ENCODE assay signal across 22 cellular contexts in the genomic region with DNA sequence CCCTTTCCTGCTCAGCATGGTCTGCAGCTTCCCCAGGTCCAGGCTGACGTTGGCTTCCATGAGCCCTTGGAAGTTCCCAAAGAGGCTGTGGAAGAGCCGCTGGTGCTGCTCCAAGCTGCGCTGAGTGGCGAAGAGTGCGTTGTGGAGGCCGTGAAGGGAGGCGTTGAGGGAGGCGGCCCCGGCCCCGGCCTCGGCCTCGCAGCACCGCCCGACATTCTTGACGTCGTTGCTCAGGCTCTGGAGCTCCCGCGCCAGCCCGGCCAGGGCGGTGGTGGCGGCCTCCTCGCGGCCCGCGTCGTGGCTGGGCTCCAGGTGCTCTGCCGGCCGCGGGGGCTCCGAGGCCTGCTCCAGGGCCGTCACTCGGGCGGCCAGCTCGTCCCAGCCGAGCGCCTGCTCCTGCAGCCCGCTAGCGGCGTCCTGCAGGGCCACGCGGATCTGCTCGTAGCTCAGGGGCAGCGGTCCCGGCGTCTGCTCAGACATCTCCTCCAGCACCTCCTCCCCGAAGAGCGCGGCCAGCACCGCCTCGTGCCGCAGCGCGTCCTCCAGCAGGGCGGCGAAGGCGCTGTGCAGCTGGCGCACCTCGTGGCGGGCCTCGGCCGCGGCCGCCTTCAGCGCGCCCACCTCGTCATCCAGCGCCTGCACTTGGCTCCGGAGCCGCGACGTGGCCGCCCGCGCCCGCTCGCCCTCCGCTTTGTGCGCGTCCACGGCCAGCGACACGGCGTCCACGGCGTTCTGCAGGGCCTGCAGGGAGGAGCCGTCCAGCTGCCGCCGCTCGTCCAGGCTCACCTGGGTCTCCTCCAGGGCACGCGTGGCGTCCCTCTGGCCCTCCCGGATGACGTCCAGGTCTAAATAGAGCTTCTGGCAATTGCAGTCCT. TPM values are rescaled to one million over a fixed set of nuclear protein-coding genes. Genes with fewer than 3 reads are reported as not detected.
DNase-seq lines count a peak whose midpoint lies in the region; ATAC-seq and TF ChIP-seq lines count a peak whose summit lies in the region.
"Had no signal": no experiment of that assay in that cellular context is flagged by ENCODE, and none has a peak within 500 bp of the region (broad histone marks: within the 10 kb centered on the region; RNA-seq: fewer than 3 reads in every experiment).

No MANE protein-coding gene starts in this region.

- ATAC-seq in WTC11 (peak; percentile 1), HG03045 (IDR thresholded peaks at IDR 0.05; ENCODE audit: unreplicated experiment) (no peak)
- no peak for ATAC-seq in activated T-cell treated with anti-CD3 and anti-CD28 coated beads, Interleukin-2, amount 50 U/mL, for 72 hours (replicated peaks in 1 of 2)
- ATAC-seq: naive thymus-derived CD4-positive, alpha-beta T cell had no signal

- intact Hi-C loops in cardiac septum (cut with DNase I) (loop anchor here (2.0 kb wide), 1 partner anchor 18 kb away; no protein-coding TSS in a partner anchor), testis (cut with DNase I; ENCODE audit: low total_unique reads) (no loop called here)

- CTCF ChIA-PET in WTC11 (lab: Charles Lee) (interaction anchor here (0.6 to 13.1 kb wide), 5 partner anchors 12 to 301 kb away, joined by 3 to 462 read pairs (median 5); a partner anchor contains a TSS), SK-N-SH (lab: Yijun Ruan, JAX) (interaction anchor here (0.8 kb wide), 2 partner anchors 11 to 250 kb away, joined by 3 read pairs; no protein-coding TSS in a partner anchor)

- H3K9me3 Mint-ChIP-seq in WTC11: no peaks in the 10 kb centered on the region
- no peaks in the 10 kb centered on the region for H3K9me3 Mint-ChIP-seq in activated T-cell treated with anti-CD3 and anti-CD28 coated beads, Interleukin-2, amount 50 U/mL, for 72 hours
- H3K9me3 Mint-ChIP-seq: CD4-positive, CD25-positive, alpha-beta regulatory T cell had no signal

- H3K9me3 ChIP-seq in mesenchymal stem cell (ENCODE audit: control insufficient read depth, low read length) (no peaks in the 10 kb centered on the region), testis (no peaks in the 10 kb centered on the region), SK-N-SH (no peaks in the 10 kb centered on the region)

- H3K4me1 ChIP-seq in mesenchymal stem cell (ENCODE audit: control insufficient read depth, insufficient read depth, low read depth, low read length) (peaks cover 7% of the 10 kb centered on the region), testis (peaks cover 22% of the 10 kb centered on the region), SK-N-SH (ENCODE audit: control insufficient read depth in 1 of 2, insufficient read depth in 2 of 2, low read depth in 1 of 2, low read length in 1 of 2) (peaks cover 0 to 18% of the 10 kb centered on the region in 2 experiments; a peak in 1 of 4 replicates)

- 95% methylated on average over 83 of the region's 94 CpGs for WGBS in mesenchymal stem cell
- 62 to 68% methylated on average over 31 to 66 of the region's 94 CpGs for WGBS in testis, 2 donors
- WGBS in SK-N-SH (ENCODE audit: low lambda C conversion rate): 96% methylated on average over 36 of the region's 94 CpGs

- H4K91ac ChIP-seq in mesenchymal stem cell (ENCODE audit: low read length): peak overlapping the region; percentile 48

- DNase-seq in WTC11 (ENCODE audit: low spot score) (peak; percentile 30), cardiac septum (ENCODE audit: low spot score) (peak; percentile 73), mesenchymal stem cell (no peak), testis (no peak), SK-N-SH (no peak), GM19238 (ENCODE audit: insufficient read length, low spot score) (no peak)
- DNase-seq in activated T-cell treated with anti-CD3 and anti-CD28 coated beads, Interleukin-2, amount 50 U/mL, for 72 hours: no peak
- DNase-seq: activated CD4-positive, alpha-beta T cell treated with anti-CD3 and anti-CD28 coated beads for 4 hours; activated gamma-delta T cell; amniotic stem cell; CD4-positive, CD25-positive, alpha-beta regulatory T cell; effector CD8-positive, alpha-beta T cell; glutamatergic neuron; KBM-7; mammary epithelial cell; naive thymus-derived CD4-positive, alpha-beta T cell; NCI-H187; NCI-H345; stimulated activated CD4-positive, alpha-beta T cell treated with anti-CD3 and anti-CD28 coated beads, Interleukin-4, amount 100 ng/mL, for 4 hours had no signal

- H3K9me2 ChIP-seq in SK-N-SH: no peaks in the 10 kb centered on the region

- H3K4me2 ChIP-seq in mesenchymal stem cell (ENCODE audit: low read length, poor library complexity, severe bottlenecking) (no peak overlapping the region), SK-N-SH (no peak overlapping the region)

- no peaks in the 10 kb centered on the region for H4K20me1 ChIP-seq in SK-N-SH (ENCODE audit: insufficient read depth)

- H3K36me3 Mint-ChIP-seq in WTC11: no peaks in the 10 kb centered on the region
- no peaks in the 10 kb centered on the region for H3K36me3 Mint-ChIP-seq in activated T-cell treated with anti-CD3 and anti-CD28 coated beads, Interleukin-2, amount 50 U/mL, for 72 hours (ENCODE audit: insufficient read depth in 2 of 2)
- H3K36me3 Mint-ChIP-seq: naive thymus-derived CD4-positive, alpha-beta T cell had no signal

- H3K14ac ChIP-seq in mesenchymal stem cell (ENCODE audit: low read length in 2 of 2): no peak overlapping the region

- no peak for TF ChIP-seq POLR2A in testis (IDR thresholded peaks at IDR 0.05)

- H3F3A ChIP-seq in SK-N-SH (replicated peaks; ENCODE audit: insufficient read depth): peaks cover under 1% of the 10 kb centered on the region

- no peak overlapping the region for H2BK120ac ChIP-seq in mesenchymal stem cell (ENCODE audit: low read depth, low read length)

- H3K27me3 Mint-ChIP-seq in WTC11 (ENCODE audit: low read depth): no peaks in the 10 kb centered on the region; the same call in 1 of the 2 replicates
- no peaks in the 10 kb centered on the region for H3K27me3 Mint-ChIP-seq in activated T-cell treated with anti-CD3 and anti-CD28 coated beads, Interleukin-2, amount 50 U/mL, for 72 hours (ENCODE audit: low read depth)

- POLR2A ChIA-PET in WTC11 (lab: Charles Lee) (interaction anchor here (0.6 to 1.2 kb wide), 3 partner anchors 13 to 134 kb away, joined by 3 to 4 read pairs (median 3); no protein-coding TSS in a partner anchor), SK-N-SH (lab: Yijun Ruan, JAX) (interaction anchor here (1.3 kb wide), 1 partner anchor 152 kb away, joined by 3 read pairs; a partner anchor contains a TSS)

- H3K79me2 ChIP-seq in SK-N-SH (ENCODE audit: insufficient read depth): no peaks in the 10 kb centered on the region

- no peaks in the 10 kb centered on the region for H3K79me1 ChIP-seq in mesenchymal stem cell (replicated peaks; ENCODE audit: low read length, poor library complexity, severe bottlenecking)

- no peak for TF ChIP-seq RAD21 in SK-N-SH (IDR thresholded peaks at IDR 0.05; ENCODE audit: low read length)

- H3K4me3 ChIP-seq in mesenchymal stem cell (ENCODE audit: insufficient read depth in 1 of 2, low read depth in 1 of 2, low read length in 2 of 2) (no peak overlapping the region), testis (peak overlapping the region; percentile 21 to 32), SK-N-SH (ENCODE audit: low read depth in 2 of 2, low read length in 1 of 2) (no peak overlapping the region)
- H3K4me3 ChIP-seq: cardiac muscle cell had no signal

- H4K8ac ChIP-seq in mesenchymal stem cell (ENCODE audit: low read length): no peak overlapping the region

- H3K4me1 Mint-ChIP-seq in WTC11: peaks cover 20% of the 10 kb centered on the region
- no peaks in the 10 kb centered on the region for H3K4me1 Mint-ChIP-seq in activated T-cell treated with anti-CD3 and anti-CD28 coated beads, Interleukin-2, amount 50 U/mL, for 72 hours (ENCODE audit: low read depth)

- H3K4me3 Mint-ChIP-seq in WTC11: no peak overlapping the region
- H3K4me3 Mint-ChIP-seq in activated T-cell treated with anti-CD3 and anti-CD28 coated beads, Interleukin-2, amount 50 U/mL, for 72 hours: no peak overlapping the region
- H3K4me3 Mint-ChIP-seq: CD4-positive, CD25-positive, alpha-beta regulatory T cell; naive thymus-derived CD4-positive, alpha-beta T cell had no signal

- H2BK5ac ChIP-seq in mesenchymal stem cell (ENCODE audit: low read depth, low read length, poor library complexity, severe bottlenecking): no peak overlapping the region

- H3K36me3 ChIP-seq in mesenchymal stem cell (ENCODE audit: control insufficient read depth in 1 of 2, insufficient read depth in 2 of 2, low read depth in 1 of 2, low read length in 2 of 2): peaks cover 0 to 4% of the 10 kb centered on the region in 2 experiments
- H3K36me3 ChIP-seq in testis (ENCODE audit: low read depth, missing control alignments): no peaks in the 10 kb centered on the region
- H3K36me3 ChIP-seq in SK-N-SH (replicated peaks in 1 of 2; ENCODE audit: control insufficient read depth in 1 of 2, insufficient read depth in 2 of 2, low read length in 1 of 2): no peaks in the 10 kb centered on the region
- H3K36me3 ChIP-seq: cardiac muscle cell had no signal

- no peak overlapping the region for H3K23ac ChIP-seq in mesenchymal stem cell (ENCODE audit: low read length in 2 of 2)

- H3K4ac ChIP-seq in mesenchymal stem cell (ENCODE audit: low read depth in 1 of 2, low read length in 2 of 2): no peak overlapping the region

- H3K9ac ChIP-seq in mesenchymal stem cell (ENCODE audit: low read length): no peak overlapping the region
- H3K9ac ChIP-seq in SK-N-SH: no peak overlapping the region

- H2AK5ac ChIP-seq in mesenchymal stem cell (ENCODE audit: low read length, severe bottlenecking): no peak overlapping the region

- H3K27ac ChIP-seq in mesenchymal stem cell (ENCODE audit: low read length, poor library complexity, severe bottlenecking) (no peak overlapping the region), testis (no peak overlapping the region), SK-N-SH (ENCODE audit: low read depth in 2 of 2, low read length in 1 of 2) (no peak overlapping the region)
- H3K27ac ChIP-seq: cardiac muscle cell, RWPE1 had no signal

- H3K27ac Mint-ChIP-seq in WTC11: no peak overlapping the region
- no peak overlapping the region for H3K27ac Mint-ChIP-seq in activated T-cell treated with anti-CD3 and anti-CD28 coated beads, Interleukin-2, amount 50 U/mL, for 72 hours
- H3K27ac Mint-ChIP-seq: CD4-positive, CD25-positive, alpha-beta regulatory T cell; naive thymus-derived CD4-positive, alpha-beta T cell had no signal

- H2BK12ac ChIP-seq in mesenchymal stem cell (ENCODE audit: low read length in 2 of 2): no peak overlapping the region

- no peak for TF ChIP-seq CTCF in WTC11 (IDR thresholded peaks at IDR 0.05)
- TF ChIP-seq CTCF in testis (IDR thresholded peaks at IDR 0.05): no peak
- no peak for TF ChIP-seq CTCF in SK-N-SH (IDR thresholded peaks at IDR 0.05)

- no peak overlapping the region for H3K18ac ChIP-seq in mesenchymal stem cell (ENCODE audit: low read depth in 1 of 2, low read length in 2 of 2)

- H2AFZ ChIP-seq in mesenchymal stem cell (ENCODE audit: low read depth, low read length): no peak overlapping the region
- H2AFZ ChIP-seq in SK-N-SH (ENCODE audit: low read depth): no peak overlapping the region

- H2BK15ac ChIP-seq in mesenchymal stem cell (ENCODE audit: low read depth, poor library complexity, severe bottlenecking): no peak overlapping the region

- TF ChIP-seq EP300 in SK-N-SH (IDR thresholded peaks at IDR 0.05; ENCODE audit: borderline replicate concordance in 1 of 2, low read depth in 1 of 2, low read length in 1 of 2): no peak

- H3K27me3 ChIP-seq in mesenchymal stem cell (ENCODE audit: control insufficient read depth in 1 of 2, insufficient read depth in 1 of 2, low read length in 2 of 2): peaks cover 0 to 8% of the 10 kb centered on the region in 2 experiments
- no peaks in the 10 kb centered on the region for H3K27me3 ChIP-seq in testis
- H3K27me3 ChIP-seq in SK-N-SH (ENCODE audit: insufficient read depth): no peaks in the 10 kb centered on the region
- H3K27me3 ChIP-seq: cardiac muscle cell had no signal

RNA-seq across cellular contexts. Expression of a gene that starts 14.7 kb away (rescaled TPM):
- 1.7 to 2.8 TPM (median 2.4 TPM) in 3 replicates for total RNA-seq in WTC11 (2021)
- 28.0 TPM for total RNA-seq in cardiac septum
- polyA plus RNA-seq in mesenchymal stem cell (2013, experiment 1 of 2): 0.41 TPM
- polyA plus RNA-seq in mesenchymal stem cell (2013, experiment 2 of 2): 0.34 TPM
- 10 to 100 TPM; 14.9 to 19.1 TPM for total RNA-seq in testis
- 21.2 TPM for polyA plus RNA-seq in testis (ENCODE audit: insufficient read depth, low read depth, low replicate concordance)
- total RNA-seq in activated T-cell treated with anti-CD3 and anti-CD28 coated beads, Interleukin-2, amount 50 U/mL, for 72 hours: under 1 TPM in 1 of 2 donors, not detected in 1; 0.05 TPM
- 0.02 and 0.05 TPM in 2 replicates for polyA plus RNA-seq in SK-N-SH (2012; rRNA removed)
- polyA plus RNA-seq in SK-N-SH (2012; cell fraction: cytosol; rRNA removed): not detected in 2 replicates
- polyA plus RNA-seq in SK-N-SH (2012; cell fraction: nucleus; rRNA removed): 0.01 and 0.06 TPM in 2 replicates

RNA-seq across cellular contexts. Expression of a gene that starts 15.7 kb away (rescaled TPM):
- total RNA-seq in WTC11 (2021): 8.4 to 14.3 TPM (median 12.0 TPM) in 3 replicates
- total RNA-seq in cardiac septum: 9.3 TPM
- polyA plus RNA-seq in mesenchymal stem cell (2013, experiment 1 of 2): 12.8 TPM
- polyA plus RNA-seq in mesenchymal stem cell (2013, experiment 2 of 2): 12.6 TPM
- total RNA-seq in testis: 1 to 10 TPM; 8.3 to 8.9 TPM
- 30.3 TPM for polyA plus RNA-seq in testis (ENCODE audit: insufficient read depth, low read depth, low replicate concordance)
- total RNA-seq in activated T-cell treated with anti-CD3 and anti-CD28 coated beads, Interleukin-2, amount 50 U/mL, for 72 hours: not detected
- polyA plus RNA-seq in SK-N-SH (2012; rRNA removed): 3.8 and 4.3 TPM in 2 replicates
- 2.3 and 3.1 TPM in 2 replicates for polyA plus RNA-seq in SK-N-SH (2012; cell fraction: cytosol; rRNA removed)
- 5.2 and 6.0 TPM in 2 replicates for polyA plus RNA-seq in SK-N-SH (2012; cell fraction: nucleus; rRNA removed)
- total RNA-seq: CD4-positive, CD25-positive, alpha-beta regulatory T cell had no signal
- polyA plus RNA-seq: CD4-positive, CD25-positive, alpha-beta regulatory T cell; naive thymus-derived CD4-positive, alpha-beta T cell had no signal

RNA-seq across cellular contexts. Expression of a gene that starts 25.6 kb away (rescaled TPM):
- total RNA-seq in WTC11 (2021) (0.30 to 1.0 TPM (median 0.70 TPM) in 3 replicates), cardiac septum (33.0 TPM), testis (10 to 100 TPM; 21.4 to 35.0 TPM)
- polyA plus RNA-seq in mesenchymal stem cell (2013, experiment 1 of 2): 0.30 TPM
- polyA plus RNA-seq in mesenchymal stem cell (2013, experiment 2 of 2): 0.23 TPM
- polyA plus RNA-seq in testis (ENCODE audit: insufficient read depth, low read depth, low replicate concordance) (85.6 TPM), SK-N-SH (2012; rRNA removed) (not detected in 2 replicates)
- not detected for total RNA-seq in activated T-cell treated with anti-CD3 and anti-CD28 coated beads, Interleukin-2, amount 50 U/mL, for 72 hours
- not detected in 2 replicates for polyA plus RNA-seq in SK-N-SH (2012; cell fraction: cytosol; rRNA removed)
- not detected in 2 replicates for polyA plus RNA-seq in SK-N-SH (2012; cell fraction: nucleus; rRNA removed)
- total RNA-seq: cardiac muscle cell; CD4-positive, CD25-positive, alpha-beta regulatory T cell had no signal

Comparison
In these comparisons a context has a peak if more than half of its experiments do, and no peak if none do; other contexts are left out.
1. DNase-seq: peak in WTC11 (single experiment) and cardiac septum (single experiment); none in mesenchymal stem cell (single experiment), testis (single experiment), activated T-cell treated with anti-CD3 and anti-CD28 coated beads, Interleukin-2, amount 50 U/mL, for 72 hours (0 of 2), SK-N-SH (single experiment) and GM19238 (single experiment).
2. H3K4me3 ChIP-seq: peak in testis (2 of 2); none in mesenchymal stem cell (0 of 2) and SK-N-SH (0 of 2).
3. RNA of a gene that starts 25.6 kb away (total RNA-seq): 21.4 to 35.0 TPM in testis and 33.0 TPM in cardiac septum (single experiment); 0.30 to 1.0 TPM in WTC11 and not detected in activated T-cell treated with anti-CD3 and anti-CD28 coated beads, Interleukin-2, amount 50 U/mL, for 72 hours; every median in the first group is over 10 times any median in the second.